Comparison of ENCODE assay signal across 28 cellular contexts in the genomic region with DNA sequence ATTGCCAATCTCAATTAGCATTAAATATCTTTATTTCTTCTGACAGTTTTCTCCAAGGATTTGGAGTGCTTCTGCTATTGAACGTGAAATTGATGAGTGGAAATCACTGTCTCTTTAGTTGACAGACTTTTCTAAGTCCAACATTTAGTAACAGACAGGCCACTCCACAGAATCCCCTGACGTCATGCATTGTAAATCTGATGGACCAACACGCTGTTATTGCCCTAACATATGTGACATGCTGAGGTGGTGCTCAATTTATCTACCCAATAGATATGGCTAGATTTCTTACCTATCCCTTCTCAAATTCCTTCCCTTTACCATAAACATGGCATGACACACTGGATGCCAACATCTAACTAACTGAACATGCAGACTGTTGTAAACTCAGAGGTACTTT.
"Had no signal": no experiment of that assay in that cellular context is flagged by ENCODE, and none has a peak within 500 bp of the region (broad histone marks: within the 10 kb centered on the region; RNA-seq: fewer than 3 reads in every experiment).

No MANE protein-coding gene starts in this region.

- H3K79me2 ChIP-seq: parathyroid adenoma had no signal

- H3K4me1 ChIP-seq: neural progenitor cell, parathyroid adenoma, psoas muscle, spleen, suprapubic skin, testis, tibial artery, transverse colon, upper lobe of right lung, vagina had no signal

- DNase-seq: natural killer cell; occipital lobe; ovary; posterior cingulate gyrus; psoas muscle; right cardiac atrium; spleen; stimulated activated CD4-positive, alpha-beta T cell treated with anti-CD3 and anti-CD28 coated beads, Interleukin-12 subunit alpha, Interleukin-12 subunit beta, amount 100 ng/mL, for 4 hours; stimulated activated CD4-positive, alpha-beta T cell treated with anti-CD3 and anti-CD28 coated beads, Interleukin-1b, Interleukin-23, amount 100 ng/mL, for 48 hours; stimulated activated CD4-positive, alpha-beta T cell treated with anti-CD3 and anti-CD28 coated beads, Interleukin-4, amount 100 ng/mL, for 1 hour; stimulated activated CD4-positive, alpha-beta T cell treated with anti-CD3 and anti-CD28 coated beads, Interleukin-4, amount 100 ng/mL, for 4 hours; stimulated activated CD8-positive, alpha-beta memory T cell treated with anti-CD3 and anti-CD28 coated beads, Interleukin-4, amount 100 ng/mL, for 48 hours; stimulated activated naive CD4-positive, alpha-beta T cell; stimulated activated naive CD8-positive, alpha-beta T cell treated with anti-CD3 and anti-CD28 coated beads, Interleukin-15, amount 100 ng/mL, for 72 hours; stimulated activated naive CD8-positive, alpha-beta T cell treated with anti-CD3 and anti-CD28 coated beads, Interleukin-15, Interleukin-2, amounts not matched to agents 100 U/mL and 50 U/mL, for 24 hours; substantia nigra; testis; tibial artery; transverse colon; upper lobe of right lung had no signal

- H3K27ac ChIP-seq: neural progenitor cell, ovary, parathyroid adenoma, psoas muscle, skin epidermis, spleen, suprapubic skin, testis, tibial artery, transverse colon, upper lobe of right lung, vagina had no signal

- H3K4me3 ChIP-seq: neural progenitor cell, ovary, psoas muscle, skin epidermis, smooth muscle cell, spleen, suprapubic skin, testis, tibial artery, transverse colon, upper lobe of right lung, vagina had no signal

- H3K27me3 ChIP-seq: neural progenitor cell, ovary, spleen, suprapubic skin, testis, tibial artery, transverse colon, upper lobe of right lung, vagina had no signal

- H3K4me2 ChIP-seq: neural progenitor cell, smooth muscle cell had no signal

- H2AFZ ChIP-seq: neural progenitor cell, parathyroid adenoma had no signal

- ATAC-seq: natural killer cell; psoas muscle; right cardiac atrium; sciatic nerve; stimulated activated memory B cell treated with anti-CD40 and anti-IgM and Interleukin-4, amounts not matched to agents 10 μg/mL and 1 μg/mL and 100 μg/mL, for 72 hours; stimulated activated naive CD8-positive, alpha-beta T cell treated with anti-CD3 and anti-CD28 coated beads, Interleukin-15, amount 100 ng/mL, for 72 hours; stimulated activated naive CD8-positive, alpha-beta T cell treated with anti-CD3 and anti-CD28 coated beads, Interleukin-15, Interleukin-2, amounts not matched to agents 100 U/mL and 50 U/mL, for 24 hours; upper lobe of right lung had no signal

- H3K9ac ChIP-seq: neural progenitor cell, parathyroid adenoma had no signal

- H3K9me3 ChIP-seq: ovary, psoas muscle, suprapubic skin, testis, tibial artery, transverse colon, upper lobe of right lung, vagina had no signal

- H3K36me3 ChIP-seq: neural progenitor cell, ovary, spleen, suprapubic skin, tibial artery, transverse colon, upper lobe of right lung, vagina had no signal
